In the genomic region with DNA sequence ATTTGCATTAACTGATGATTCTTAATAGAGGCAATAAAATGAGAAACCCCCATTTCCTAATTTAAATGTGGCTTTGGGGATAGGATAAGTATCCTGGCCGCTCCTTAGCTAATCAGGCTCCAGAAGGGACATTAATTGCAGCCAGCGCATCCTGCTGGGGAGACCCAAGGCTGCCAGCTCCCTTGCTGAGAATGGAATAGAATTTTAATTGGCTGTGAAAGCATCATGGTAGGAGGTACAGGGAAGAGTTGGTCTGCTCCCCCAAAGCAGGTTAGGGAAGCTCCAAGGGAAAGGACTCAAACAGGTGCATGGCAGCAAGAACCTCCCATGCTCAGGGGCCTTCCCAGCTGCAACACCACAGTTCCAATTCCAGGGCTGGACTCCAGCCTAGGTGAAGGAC, we compare ENCODE assay signal across 22 cellular contexts.
"Had no signal": no experiment of that assay in that cellular context is flagged by ENCODE, and none has a peak within 500 bp of the region (broad histone marks: within the 10 kb centered on the region; RNA-seq: fewer than 3 reads in every experiment).

No MANE protein-coding gene starts in this region.

- H3K36me3 Mint-ChIP-seq: natural killer cell treated with Interleukin-12 subunit alpha and Interleukin-12 subunit beta and Interleukin-15 and Interleukin-18, amount 100 ng/mL, for 72 hours; stimulated activated naive B cell treated with anti-CD40 and anti-IgM and Interleukin-4, amounts not matched to agents 10 μg/mL and 1 μg/mL and 100 μg/mL, for 72 hours had no signal

- H2AFZ ChIP-seq: parathyroid adenoma had no signal

- H3K9me3 Mint-ChIP-seq: natural killer cell treated with Interleukin-12 subunit alpha and Interleukin-12 subunit beta and Interleukin-15 and Interleukin-18, amount 100 ng/mL, for 72 hours; stimulated activated naive B cell treated with anti-CD40 and anti-IgM and Interleukin-4, amounts not matched to agents 10 μg/mL and 1 μg/mL and 100 μg/mL, for 72 hours; stimulated activated naive CD8-positive, alpha-beta T cell treated with anti-CD3 and anti-CD28 coated beads, Interleukin-15, amount 100 ng/mL, for 72 hours had no signal

- H3K9ac ChIP-seq: parathyroid adenoma had no signal

- ATAC-seq: heart left ventricle; left colon; left ventricle myocardium superior; natural killer cell treated with Interleukin-12 subunit alpha and Interleukin-12 subunit beta and Interleukin-15 and Interleukin-18, amount 100 ng/mL, for 72 hours; psoas muscle; right lobe of liver; stimulated activated naive B cell treated with anti-CD40 and anti-IgM and Interleukin-4, amounts not matched to agents 10 μg/mL and 1 μg/mL and 100 μg/mL, for 72 hours; stimulated activated naive CD8-positive, alpha-beta T cell treated with anti-CD3 and anti-CD28 coated beads, Interleukin-15, amount 100 ng/mL, for 72 hours; upper lobe of right lung had no signal

- H3K4me1 Mint-ChIP-seq: stimulated activated naive B cell treated with anti-CD40 and anti-IgM and Interleukin-4, amounts not matched to agents 10 μg/mL and 1 μg/mL and 100 μg/mL, for 72 hours had no signal

- H3K27me3 ChIP-seq: right lobe of liver, testis, tibial nerve, upper lobe of right lung, vagina had no signal

- DNase-seq: dermis blood vessel endothelial cell; effector CD4-positive, alpha-beta T cell; foreskin melanocyte; heart left ventricle; hippocampal formation; left colon; left ventricle myocardium superior; mesenchymal stem cell; midbrain; psoas muscle; retina; right lobe of liver; stimulated activated CD4-positive, alpha-beta T cell treated with anti-CD3 and anti-CD28 coated beads, Interleukin-4, amount 100 ng/mL, for 1 hour; stimulated activated naive B cell treated with anti-CD40 and anti-IgM and Interleukin-4, amounts not matched to agents 10 μg/mL and 1 μg/mL and 100 μg/mL, for 72 hours; stimulated activated naive CD8-positive, alpha-beta T cell treated with anti-CD3 and anti-CD28 coated beads, Interleukin-15, amount 100 ng/mL, for 72 hours; testis; upper lobe of right lung had no signal

- H3K36me3 ChIP-seq: heart left ventricle, right lobe of liver, tibial nerve, upper lobe of right lung, vagina had no signal

- H3K4me3 Mint-ChIP-seq: natural killer cell treated with Interleukin-12 subunit alpha and Interleukin-12 subunit beta and Interleukin-15 and Interleukin-18, amount 100 ng/mL, for 72 hours; stimulated activated naive B cell treated with anti-CD40 and anti-IgM and Interleukin-4, amounts not matched to agents 10 μg/mL and 1 μg/mL and 100 μg/mL, for 72 hours; stimulated activated naive CD8-positive, alpha-beta T cell treated with anti-CD3 and anti-CD28 coated beads, Interleukin-15, amount 100 ng/mL, for 72 hours had no signal

- H3K9me3 ChIP-seq: heart left ventricle, psoas muscle, right lobe of liver, testis, tibial nerve, upper lobe of right lung, vagina had no signal

- H3K4me1 ChIP-seq: heart left ventricle, parathyroid adenoma, psoas muscle, right lobe of liver, testis, tibial nerve, upper lobe of right lung, vagina had no signal

- H3K4me3 ChIP-seq: heart left ventricle, lung, psoas muscle, right lobe of liver, testis, tibial nerve, upper lobe of right lung, vagina had no signal

- H3K27ac Mint-ChIP-seq: natural killer cell treated with Interleukin-12 subunit alpha and Interleukin-12 subunit beta and Interleukin-15 and Interleukin-18, amount 100 ng/mL, for 72 hours; stimulated activated naive B cell treated with anti-CD40 and anti-IgM and Interleukin-4, amounts not matched to agents 10 μg/mL and 1 μg/mL and 100 μg/mL, for 72 hours; stimulated activated naive CD8-positive, alpha-beta T cell treated with anti-CD3 and anti-CD28 coated beads, Interleukin-15, amount 100 ng/mL, for 72 hours had no signal

- H3K27me3 Mint-ChIP-seq: natural killer cell treated with Interleukin-12 subunit alpha and Interleukin-12 subunit beta and Interleukin-15 and Interleukin-18, amount 100 ng/mL, for 72 hours; stimulated activated naive CD8-positive, alpha-beta T cell treated with anti-CD3 and anti-CD28 coated beads, Interleukin-15, amount 100 ng/mL, for 72 hours had no signal

- H3K27ac ChIP-seq: heart left ventricle, parathyroid adenoma, psoas muscle, right lobe of liver, testis, tibial nerve, upper lobe of right lung, vagina had no signal

- H3K79me2 ChIP-seq: parathyroid adenoma had no signal
